In genomic region chrX:13061215-13061708, GRCh38 we compare ENCODE assay signal across 11 cellular contexts. TPM values are rescaled to one million over a fixed set of nuclear protein-coding genes. Genes with fewer than 3 reads are reported as not detected.
"Had no signal": no experiment of that assay in that cellular context is flagged by ENCODE, and none has a peak within 500 bp of the region (broad histone marks: within the 10 kb centered on the region; RNA-seq: fewer than 3 reads in every experiment).

No MANE protein-coding gene starts in this region.

RNA-seq across cellular contexts. Expression of gene FAM9C, which starts 16.8 kb away (rescaled TPM):
- total RNA-seq: activated B cell treated with CpG ODN at 0.5 μM for 24 hours; activated CD4-positive, alpha-beta T cell treated with anti-CD3 and anti-CD28 coated beads, Interleukin-2, amount 10 ng/mL, durations not matched to agents 24 days and 14 days; activated CD8-positive, alpha-beta memory T cell treated with anti-CD3 and anti-CD28 coated beads for 36 hours; activated CD8-positive, alpha-beta T cell treated with anti-CD3 and anti-CD28 coated beads for 36 hours; activated naive CD4-positive, alpha-beta T cell treated with anti-CD3 and anti-CD28 coated beads for 36 hours; activated naive CD8-positive, alpha-beta T cell treated with anti-CD3 and anti-CD28 coated beads, Interleukin-2, amount 10 ng/mL, durations not matched to agents 7 days and 5 days; activated T-cell treated with anti-CD3 and anti-CD28 coated beads, Interleukin-2, amount 50 U/mL, for 4 hours; ascending aorta; bronchial epithelial cell; cardiac muscle cell; chondrocyte had no signal
- polyA plus RNA-seq: cardiac muscle cell had no signal
